In the genomic region with DNA sequence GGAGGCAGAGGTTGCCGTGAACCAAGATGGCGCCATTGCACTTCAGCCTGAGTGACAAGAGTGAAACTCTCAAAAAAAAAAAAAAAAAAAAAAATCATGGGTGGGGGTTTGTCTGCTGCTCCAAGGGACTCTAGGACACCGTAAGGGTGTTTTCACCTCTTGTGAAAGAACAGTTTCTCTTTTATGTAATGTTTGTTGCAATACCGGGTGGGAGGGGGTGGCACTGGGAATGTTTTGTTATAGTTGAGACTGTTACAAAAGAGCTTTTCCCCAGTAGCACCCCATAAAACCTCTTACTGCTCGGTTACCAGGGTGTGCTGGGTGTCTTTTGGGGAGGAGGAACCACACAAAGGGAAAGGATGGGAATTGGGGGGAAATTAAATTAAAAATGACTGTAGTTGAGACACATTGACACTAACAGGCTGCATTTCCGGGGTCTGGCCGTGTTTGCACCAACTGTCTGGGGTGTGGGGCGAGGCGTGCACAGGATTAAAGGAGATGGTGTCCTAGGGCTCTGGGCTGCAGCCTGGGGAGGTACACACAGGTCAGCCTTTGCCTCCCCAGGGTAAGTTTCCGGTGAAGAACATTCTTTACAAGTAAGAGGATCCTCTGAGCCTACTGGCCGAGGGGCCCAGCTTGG, we compare ENCODE assay signal across 16 cellular contexts. TPM values are rescaled to one million over a fixed set of nuclear protein-coding genes. Genes with fewer than 3 reads are reported as not detected.
A peak's percentile ranks its signal among the peaks of the same experiment; 100 is the strongest.
DNase-seq lines count a peak whose midpoint lies in the region; ATAC-seq lines count a peak whose summit lies in the region.
"Had no signal": no experiment of that assay in that cellular context is flagged by ENCODE, and none has a peak within 500 bp of the region (broad histone marks: within the 10 kb centered on the region; RNA-seq: fewer than 3 reads in every experiment).

No MANE protein-coding gene starts in this region.

- intact Hi-C loops in sciatic nerve (cut with DNase I): loop anchor here (10.0 kb wide), 2 partner anchors 156 to 336 kb away; a partner anchor contains a TSS

- ATAC-seq in sciatic nerve: peak; percentile 38
- ATAC-seq: stimulated activated memory B cell treated with anti-CD40 and anti-IgM and Interleukin-4, amounts not matched to agents 10 μg/mL and 1 μg/mL and 100 μg/mL, for 72 hours had no signal

- DNase-seq in ELF-1 (ENCODE audit: low read depth, low spot score): peak; percentile 34
- DNase-seq in SKM-1 (lab: John Stamatoyannopoulos, UW; ENCODE audit: unreplicated experiment): peak; percentile 56
- peak; percentile 37 for DNase-seq in islet precursor cell
- DNase-seq in sciatic nerve (ENCODE audit: low spot score): no peak
- DNase-seq in NCI-H2107 treated with DMSO at 0.1 percent for 48 hours (lab: John Stamatoyannopoulos, UW; ENCODE audit: unreplicated experiment): no peak
- DNase-seq in NCI-H1092 (lab: John Stamatoyannopoulos, UW): no peak
- DNase-seq in GDM1 (lab: John Stamatoyannopoulos, UW): no peak
- DNase-seq in NCI-H2227 (lab: John Stamatoyannopoulos, UW; ENCODE audit: unreplicated experiment): no peak
- DNase-seq: activated CD4-positive, alpha-beta T cell treated with anti-CD3 and anti-CD28 coated beads, Interleukin-2, amount 50 U/mL, for 4 hours; activated gamma-delta T cell; foreskin fibroblast; hippocampal formation; NCI-H1694; SHP77 had no signal

RNA-seq across cellular contexts. Expression of a gene that starts 1.6 kb away (rescaled TPM):
- 6.6 TPM for total RNA-seq in sciatic nerve
- total RNA-seq: myocyte had no signal

Comparison
In these comparisons a context has a peak if more than half of its experiments do, and no peak if none do; other contexts are left out.
1. DNase-seq: peak in ELF-1 (single experiment), SKM-1 (single experiment) and islet precursor cell (single experiment); none in sciatic nerve (single experiment), NCI-H2107 treated with DMSO at 0.1 percent for 48 hours (single experiment), NCI-H1092 (single experiment), GDM1 (single experiment) and NCI-H2227 (single experiment).